ENCODE assay signal across 1 cellular context in genomic region chr13:46127336-46128023, GRCh38.
TF ChIP-seq lines count a peak whose summit lies in the region.

No MANE protein-coding gene starts in this region.

TF ChIP-seq in GM12878, 131 proteins besides CTCF, POLR2A, EP300 and RAD21:
- TF ChIP-seq IRF4 (IDR thresholded peaks at IDR 0.05; ENCODE audit: low read depth, low read length) (no peak), POLR2AphosphoS5 (IDR thresholded peaks at IDR 0.05; ENCODE audit: low read length) (peak; percentile 20; the same call in 1 of the 2 replicates)
